In genomic region chr1:103958699-103959098, GRCh38 we compare ENCODE assay signal across 27 cellular contexts.
A peak's percentile ranks its signal among the peaks of the same experiment; 100 is the strongest.
DNase-seq lines count a peak whose midpoint lies in the region; ATAC-seq lines count a peak whose summit lies in the region.
"Had no signal": no experiment of that assay in that cellular context is flagged by ENCODE, and none has a peak within 500 bp of the region (broad histone marks: within the 10 kb centered on the region; RNA-seq: fewer than 3 reads in every experiment).

No MANE protein-coding gene starts in this region.

- peak; percentile 2 for DNase-seq in SIG-M5 treated with dmso at 0.1 percent for 504 hours (lab: John Stamatoyannopoulos, UW; ENCODE audit: unreplicated experiment)
- DNase-seq in SIG-M5 (lab: John Stamatoyannopoulos, UW), result no peak
- DNase-seq in memory B cell (ENCODE audit: low spot score in 2 of 2), result no peak
- no peak for DNase-seq in activated CD4-positive, alpha-beta T cell treated with anti-CD3 and anti-CD28 coated beads for 48 hours
- no peak for DNase-seq in NCI-H2107 (lab: John Stamatoyannopoulos, UW)
- DNase-seq in activated T-cell treated with anti-CD3 and anti-CD28 coated beads, Interleukin-2, amount 50 U/mL, for 1 hour, result no peak
- DNase-seq: 8988T; activated CD4-positive, alpha-beta T cell treated with anti-CD3 and anti-CD28 coated beads, Interleukin-2, amount 10 ng/mL, durations not matched to agents 7 days and 5 days; activated CD8-positive, alpha-beta memory T cell treated with anti-CD3 and anti-CD28 coated beads, Interleukin-2, amount 10 ng/mL, durations not matched to agents 7 days and 5 days; aorta; CD4-positive, alpha-beta T cell; effector memory CD8-positive, alpha-beta T cell; hippocampal formation; immature natural killer cell; left ventricle myocardium superior; midbrain; naive thymus-derived CD8-positive, alpha-beta T cell; NCI-H1436; NCI-H510A treated with DMSO at 0.1 percent for 48 hours; retina; WERI-Rb-1 had no signal

- H3K36me3 Mint-ChIP-seq in memory B cell, result no peaks in the 10 kb centered on the region
- H3K36me3 Mint-ChIP-seq: activated CD8-positive, alpha-beta memory T cell treated with anti-CD3 and anti-CD28 coated beads, Interleukin-2, amount 10 ng/mL, durations not matched to agents 7 days and 5 days; activated naive CD4-positive, alpha-beta T cell treated with anti-CD3 and anti-CD28 coated beads, Interleukin-2, amount 50 U/mL, for 24 hours; immature natural killer cell; naive thymus-derived CD8-positive, alpha-beta T cell; stimulated activated memory B cell treated with anti-CD40 and anti-IgM and Interleukin-4, amounts not matched to agents 10 μg/mL and 1 μg/mL and 100 μg/mL, for 72 hours had no signal

- no peaks in the 10 kb centered on the region for H3K9me3 Mint-ChIP-seq in memory B cell
- H3K9me3 Mint-ChIP-seq: stimulated activated memory B cell treated with anti-CD40 and anti-IgM and Interleukin-4, amounts not matched to agents 10 μg/mL and 1 μg/mL and 100 μg/mL, for 72 hours had no signal

- ATAC-seq in HG02678 (IDR thresholded peaks at IDR 0.05; ENCODE audit: unreplicated experiment), result peak; percentile 70
- ATAC-seq in HG03521 (IDR thresholded peaks at IDR 0.05; ENCODE audit: unreplicated experiment), result peak; percentile 48
- peak; percentile 78 for ATAC-seq in memory B cell (ENCODE audit: low read depth)
- ATAC-seq: activated CD8-positive, alpha-beta memory T cell treated with anti-CD3 and anti-CD28 coated beads, Interleukin-2, amount 10 ng/mL, durations not matched to agents 7 days and 5 days; effector memory CD8-positive, alpha-beta T cell; esophagus mucosa; left ventricle myocardium superior; naive thymus-derived CD8-positive, alpha-beta T cell; stimulated activated memory B cell treated with anti-CD40 and anti-IgM and Interleukin-4, amounts not matched to agents 10 μg/mL and 1 μg/mL and 100 μg/mL, for 72 hours had no signal

- H3K4me1 Mint-ChIP-seq in memory B cell, result peaks cover 7% of the 10 kb centered on the region
- H3K4me1 Mint-ChIP-seq: activated CD4-positive, alpha-beta T cell treated with anti-CD3 and anti-CD28 coated beads, Interleukin-2, amount 10 ng/mL, durations not matched to agents 7 days and 5 days; activated CD8-positive, alpha-beta memory T cell treated with anti-CD3 and anti-CD28 coated beads, Interleukin-2, amount 10 ng/mL, durations not matched to agents 7 days and 5 days; activated naive CD4-positive, alpha-beta T cell treated with anti-CD3 and anti-CD28 coated beads, Interleukin-2, amount 50 U/mL, for 24 hours; immature natural killer cell; naive thymus-derived CD8-positive, alpha-beta T cell had no signal

- H3K27ac Mint-ChIP-seq in memory B cell, result no peak overlapping the region
- H3K27ac Mint-ChIP-seq: activated CD4-positive, alpha-beta T cell treated with anti-CD3 and anti-CD28 coated beads, Interleukin-2, amount 10 ng/mL, durations not matched to agents 7 days and 5 days; activated CD8-positive, alpha-beta memory T cell treated with anti-CD3 and anti-CD28 coated beads, Interleukin-2, amount 10 ng/mL, durations not matched to agents 7 days and 5 days; activated naive CD4-positive, alpha-beta T cell treated with anti-CD3 and anti-CD28 coated beads, Interleukin-2, amount 50 U/mL, for 24 hours; activated T-helper 1 cell treated with anti-CD3 and anti-CD28 coated beads, Interleukin-12 subunit alpha, Interleukin-12 subunit beta, Interleukin-2, Interleukin-4 antibody, amounts not matched to agents 30 ng/mL and 10 ng/mL and 1 ng/mL, durations not matched to agents 14 hours and 24 hours and 36 hours; CD4-positive, alpha-beta T cell; effector memory CD8-positive, alpha-beta T cell; immature natural killer cell; naive thymus-derived CD8-positive, alpha-beta T cell; stimulated activated memory B cell treated with anti-CD40 and anti-IgM and Interleukin-4, amounts not matched to agents 10 μg/mL and 1 μg/mL and 100 μg/mL, for 72 hours had no signal

- H3K27me3 Mint-ChIP-seq in memory B cell, result no peaks in the 10 kb centered on the region
- H3K27me3 Mint-ChIP-seq: activated CD4-positive, alpha-beta T cell treated with anti-CD3 and anti-CD28 coated beads, Interleukin-2, amount 10 ng/mL, durations not matched to agents 7 days and 5 days; activated CD8-positive, alpha-beta memory T cell treated with anti-CD3 and anti-CD28 coated beads, Interleukin-2, amount 10 ng/mL, durations not matched to agents 7 days and 5 days; activated naive CD4-positive, alpha-beta T cell treated with anti-CD3 and anti-CD28 coated beads, Interleukin-2, amount 50 U/mL, for 24 hours; CD4-positive, alpha-beta T cell; effector memory CD8-positive, alpha-beta T cell; naive thymus-derived CD8-positive, alpha-beta T cell; stimulated activated memory B cell treated with anti-CD40 and anti-IgM and Interleukin-4, amounts not matched to agents 10 μg/mL and 1 μg/mL and 100 μg/mL, for 72 hours had no signal

- H3K4me3 Mint-ChIP-seq in memory B cell, result peak overlapping the region; percentile 22
- H3K4me3 Mint-ChIP-seq: activated CD4-positive, alpha-beta T cell treated with anti-CD3 and anti-CD28 coated beads, Interleukin-2, amount 10 ng/mL, durations not matched to agents 7 days and 5 days; activated CD8-positive, alpha-beta memory T cell treated with anti-CD3 and anti-CD28 coated beads, Interleukin-2, amount 10 ng/mL, durations not matched to agents 7 days and 5 days; activated naive CD4-positive, alpha-beta T cell treated with anti-CD3 and anti-CD28 coated beads, Interleukin-2, amount 50 U/mL, for 24 hours; activated T-helper 1 cell treated with anti-CD3 and anti-CD28 coated beads, Interleukin-12 subunit alpha, Interleukin-12 subunit beta, Interleukin-2, Interleukin-4 antibody, amounts not matched to agents 30 ng/mL and 10 ng/mL and 1 ng/mL, durations not matched to agents 14 hours and 24 hours and 36 hours; CD4-positive, alpha-beta T cell; effector memory CD8-positive, alpha-beta T cell; immature natural killer cell; naive thymus-derived CD8-positive, alpha-beta T cell; stimulated activated memory B cell treated with anti-CD40 and anti-IgM and Interleukin-4, amounts not matched to agents 10 μg/mL and 1 μg/mL and 100 μg/mL, for 72 hours had no signal
